In genomic region chr4:159764343-159764952, GRCh38 we compare ENCODE assay signal across 8 cellular contexts.
DNase-seq lines count a peak whose midpoint lies in the region; ATAC-seq and TF ChIP-seq lines count a peak whose summit lies in the region.

No MANE protein-coding gene starts in this region.

- H3K27me3 ChIP-seq in NT2/D1 (ENCODE audit: insufficient read depth, insufficient read length) (no peaks in the 10 kb centered on the region), dorsolateral prefrontal cortex (no peaks in the 10 kb centered on the region), neural cell (ENCODE audit: insufficient read depth, low read depth, low read length) (no peaks in the 10 kb centered on the region)

- H3K4me1 ChIP-seq in NT2/D1 (ENCODE audit: insufficient read depth, insufficient read length) = no peaks in the 10 kb centered on the region

- no peaks in the 10 kb centered on the region for H3K79me2 ChIP-seq in neural cell (replicated peaks; ENCODE audit: insufficient read depth, low read length)

- H2AFZ ChIP-seq in neural cell (ENCODE audit: low read depth, low read length) = no peak overlapping the region

- intact Hi-C loops in dorsolateral prefrontal cortex (cut with DNase I) = no loop called here

- ATAC-seq in GM19463 (IDR thresholded peaks at IDR 0.05; ENCODE audit: unreplicated experiment) (peak; percentile 77), HG03460 (IDR thresholded peaks at IDR 0.05; ENCODE audit: unreplicated experiment) (peak; percentile 87)

- H3K4me3 ChIP-seq in NT2/D1 (ENCODE audit: insufficient read length, low read depth) = no peak overlapping the region
- H3K4me3 ChIP-seq in dorsolateral prefrontal cortex = no peak overlapping the region
- H3K4me3 ChIP-seq in neural cell (ENCODE audit: low read length) = no peak overlapping the region

- peak; percentile 79 for TF ChIP-seq RAD21 in neural cell (conservative IDR thresholded peaks at IDR 0.05)

- TF ChIP-seq CTCF in dorsolateral prefrontal cortex (IDR thresholded peaks at IDR 0.05 in 54 of 56, conservative IDR thresholded peaks at IDR 0.05 in 2 of 56; ENCODE audit: low read depth in 1 of 56, partially characterized antibody in 56 of 56) = peak; percentile 44 to 88 (median 67)
- peak; percentile 77 for TF ChIP-seq CTCF in neural cell (IDR thresholded peaks at IDR 0.05; ENCODE audit: poor library complexity, severe bottlenecking)

- DNase-seq in EH (ENCODE audit: low read depth) (peak; percentile 7), NT2/D1 (ENCODE audit: low read depth, low spot score) (peak; percentile 44), dorsolateral prefrontal cortex (peak in 1 of 10 donors; percentile 12), NCI-H187 (lab: John Stamatoyannopoulos, UW) (no peak), DMS79 treated with DMSO at 0.1 percent for 48 hours (lab: John Stamatoyannopoulos, UW) (no peak)

- no peak overlapping the region for H3K4me2 ChIP-seq in neural cell (ENCODE audit: low read length)

- H3K9ac ChIP-seq in NT2/D1 (ENCODE audit: insufficient read length, low read depth) (no peak overlapping the region), neural cell (ENCODE audit: low read length) (no peak overlapping the region)

- no peaks in the 10 kb centered on the region for H3F3A ChIP-seq in neural cell (ENCODE audit: insufficient read depth, low read length, poor library complexity, severe bottlenecking)

- no peaks in the 10 kb centered on the region for H4K20me1 ChIP-seq in neural cell (ENCODE audit: insufficient read depth)

- H3K27ac ChIP-seq in dorsolateral prefrontal cortex (no peak overlapping the region), neural cell (ENCODE audit: low read length) (no peak overlapping the region)

- no peak for TF ChIP-seq EP300 in neural cell (conservative IDR thresholded peaks at IDR 0.05; ENCODE audit: poor library complexity, severe bottlenecking)

- no peaks in the 10 kb centered on the region for H3K9me3 ChIP-seq in NT2/D1 (ENCODE audit: insufficient read depth, low read length)
- no peaks in the 10 kb centered on the region for H3K9me3 ChIP-seq in neural cell (ENCODE audit: low read length)

- H3K36me3 ChIP-seq in NT2/D1 (ENCODE audit: insufficient read depth, insufficient read length, low read length) = no peaks in the 10 kb centered on the region
- H3K36me3 ChIP-seq in neural cell (ENCODE audit: insufficient read depth, low read length) = no peaks in the 10 kb centered on the region

- H3K9me2 ChIP-seq in neural cell (ENCODE audit: insufficient read depth, low read length) = no peaks in the 10 kb centered on the region

TF ChIP-seq in neural cell, 6 proteins besides CTCF, POLR2A, EP300 and RAD21:
- peak; percentile 70 for TF ChIP-seq SMC3 (conservative IDR thresholded peaks at IDR 0.05; ENCODE audit: poor library complexity)
- TF ChIP-seq TAF1 (IDR thresholded peaks at IDR 0.05; ENCODE audit: low read depth) = no peak
- no peak for TF ChIP-seq EZH2 (IDR thresholded peaks at IDR 0.05; ENCODE audit: borderline replicate concordance, insufficient read depth, low read length, poor library complexity, severe bottlenecking)
- TF ChIP-seq REST (IDR thresholded peaks at IDR 0.05; ENCODE audit: borderline replicate concordance) = no peak
- TF ChIP-seq MXI1 (conservative IDR thresholded peaks at IDR 0.05; ENCODE audit: poor library complexity, severe bottlenecking) = no peak
- no peak for TF ChIP-seq POLR2AphosphoS5 (IDR thresholded peaks at IDR 0.05)

Comparison
In these comparisons a context has a peak if more than half of its experiments do, and no peak if none do; other contexts are left out.
1. DNase-seq: peak in EH (single experiment) and NT2/D1 (single experiment); none in NCI-H187 (0 of 2) and DMS79 treated with DMSO at 0.1 percent for 48 hours (single experiment).